Comparison of ENCODE assay signal across 17 cellular contexts in the genomic region with DNA sequence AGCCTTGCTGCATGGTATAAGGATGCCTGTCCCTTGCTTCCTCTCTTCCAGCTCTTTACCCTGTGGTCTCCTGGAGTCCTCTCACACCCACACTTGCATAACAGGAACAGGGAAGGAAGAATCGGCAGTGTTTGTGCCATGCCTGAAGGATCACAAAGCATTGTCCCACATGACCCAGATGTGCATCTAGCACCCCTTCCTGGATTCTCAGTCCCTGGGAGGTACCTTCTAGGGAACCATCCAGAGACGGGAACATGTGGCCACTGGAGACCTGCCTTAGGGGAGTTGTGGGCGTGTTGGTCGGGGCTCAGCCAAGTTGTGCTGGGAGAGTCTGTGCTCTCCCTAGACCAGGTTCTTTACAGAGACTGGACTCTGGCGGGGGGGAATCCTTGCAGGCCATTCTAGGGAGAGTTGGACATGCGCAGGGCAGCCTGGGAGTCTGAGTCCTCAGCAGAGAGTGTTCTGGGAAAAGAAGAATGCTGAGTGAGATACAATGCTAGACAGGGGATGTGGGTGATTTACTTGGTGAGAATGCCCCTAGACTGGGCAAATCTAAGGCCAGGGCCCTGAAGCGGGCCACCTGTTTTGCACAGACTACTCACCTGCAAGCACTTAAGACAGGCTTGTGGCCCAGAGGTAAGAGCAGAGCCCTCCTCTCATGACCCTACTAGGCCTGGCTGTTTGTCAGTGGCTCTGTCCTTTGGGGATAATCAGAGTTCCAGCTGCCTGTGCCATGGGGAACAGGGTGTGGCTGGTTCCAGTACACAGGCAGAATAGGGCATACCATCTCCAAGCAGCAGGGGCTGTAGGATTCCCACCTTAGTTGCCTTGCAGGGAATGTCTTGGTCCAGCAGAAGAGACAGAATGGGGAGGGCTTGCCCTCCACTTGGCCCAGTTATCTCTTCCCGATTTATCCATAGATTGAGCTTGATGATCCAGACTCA.
A peak's percentile ranks its signal among the peaks of the same experiment; 100 is the strongest.
DNase-seq lines count a peak whose midpoint lies in the region; ATAC-seq and TF ChIP-seq lines count a peak whose summit lies in the region.
"Had no signal": no experiment of that assay in that cellular context is flagged by ENCODE, and none has a peak within 500 bp of the region (broad histone marks: within the 10 kb centered on the region; RNA-seq: fewer than 3 reads in every experiment).

No MANE protein-coding gene starts in this region.

- H3K27ac Mint-ChIP-seq in neural progenitor cell: peak overlapping the region; percentile 92
- H3K27ac Mint-ChIP-seq: activated CD4-positive, alpha-beta memory T cell treated with anti-CD3 and anti-CD28 coated beads for 36 hours had no signal

- DNase-seq in H7 (peak; percentile 26), PC-9 (no peak), Right ventricle myocardium superior (no peak), neural progenitor cell (ENCODE audit: low spot score) (no peak), kidney glomerular epithelial cell (lab: John Stamatoyannopoulos, UW) (no peak), NCI-H146 treated with DMSO at 0.1 percent for 48 hours (lab: John Stamatoyannopoulos, UW; ENCODE audit: unreplicated experiment) (no peak)
- DNase-seq: activated CD4-positive, alpha-beta memory T cell treated with anti-CD3 and anti-CD28 coated beads for 36 hours; amygdala; gastrocnemius medialis; NCI-H1694; NCI-H510A treated with DMSO at 0.1 percent for 48 hours; PC-3; right lobe of liver; stimulated activated CD4-positive, alpha-beta T cell treated with anti-CD3 and anti-CD28 coated beads, Interleukin-2, amount 100 ng/mL, for 48 hours had no signal

- H3K27me3 Mint-ChIP-seq in neural progenitor cell (ENCODE audit: insufficient read depth, low read depth): peaks cover 5% of the 10 kb centered on the region
- H3K27me3 Mint-ChIP-seq: activated CD4-positive, alpha-beta memory T cell treated with anti-CD3 and anti-CD28 coated beads for 36 hours had no signal

- no peaks in the 10 kb centered on the region for H3K9me3 Mint-ChIP-seq in neural progenitor cell
- H3K9me3 Mint-ChIP-seq: activated CD4-positive, alpha-beta memory T cell treated with anti-CD3 and anti-CD28 coated beads for 36 hours had no signal

- H3K4me2 ChIP-seq in PC-9: peak overlapping the region; percentile 69; the same call in 1 of the 2 replicates
- peak overlapping the region; percentile 53 for H3K4me2 ChIP-seq in neural progenitor cell

- H3K9me2 ChIP-seq in PC-9 (ENCODE audit: insufficient read depth): no peaks in the 10 kb centered on the region

- TF ChIP-seq CTCF in PC-9 (conservative IDR thresholded peaks at IDR 0.05): no peak
- no peak for TF ChIP-seq CTCF in neural progenitor cell (IDR thresholded peaks at IDR 0.05)

- H3K27ac ChIP-seq in PC-9 (peak overlapping the region; percentile 88; the same call in 1 of the 2 replicates), neural progenitor cell (no peak overlapping the region)
- H3K27ac ChIP-seq: gastrocnemius medialis, right lobe of liver had no signal

- H3F3A ChIP-seq in PC-9 (ENCODE audit: insufficient read depth, low read depth): peaks cover 12% of the 10 kb centered on the region
- H3F3A ChIP-seq in neural progenitor cell (ENCODE audit: low read depth): peaks cover 38% of the 10 kb centered on the region

- no TSS peak for BruUV-seq in PC-9 (replicated peaks; lab: Mats Ljungman, UMichigan)

- H3K9ac ChIP-seq in neural progenitor cell: no peak overlapping the region

- CTCF ChIA-PET in PC-9 (lab: Charles Lee): no interaction called here

- H3K79me2 ChIP-seq in PC-9 (ENCODE audit: low read depth) (no peaks in the 10 kb centered on the region), neural progenitor cell (ENCODE audit: low read depth) (no peaks in the 10 kb centered on the region)

- peaks cover 60% of the 10 kb centered on the region for H3K4me1 Mint-ChIP-seq in neural progenitor cell

- no peaks in the 10 kb centered on the region for H3K36me3 Mint-ChIP-seq in neural progenitor cell

- H3K27me3 ChIP-seq in H7 (ENCODE audit: control insufficient read depth, insufficient read depth, low read length): no peaks in the 10 kb centered on the region
- H3K27me3 ChIP-seq in PC-9 (ENCODE audit: insufficient read depth, low read depth): no peaks in the 10 kb centered on the region
- H3K27me3 ChIP-seq in neural progenitor cell: no peaks in the 10 kb centered on the region
- H3K27me3 ChIP-seq: gastrocnemius medialis, right lobe of liver had no signal

- H3K4me3 Mint-ChIP-seq in neural progenitor cell: no peak overlapping the region
- H3K4me3 Mint-ChIP-seq: activated CD4-positive, alpha-beta memory T cell treated with anti-CD3 and anti-CD28 coated beads for 36 hours had no signal

- intact Hi-C loops in PC-9 (cut with micrococcal nuclease; ENCODE audit: unreplicated experiment): loop anchor here (5.0 to 10.0 kb wide), 2 partner anchors 88 to 139 kb away; no protein-coding TSS in a partner anchor
- intact Hi-C loops in Right ventricle myocardium superior (cut with DNase I): no loop called here

- no peaks in the 10 kb centered on the region for H3K36me3 ChIP-seq in H7 (replicated peaks; ENCODE audit: control insufficient read depth, insufficient read depth, low read length)
- no peaks in the 10 kb centered on the region for H3K36me3 ChIP-seq in PC-9 (ENCODE audit: low read depth)
- H3K36me3 ChIP-seq in neural progenitor cell: no peaks in the 10 kb centered on the region
- H3K36me3 ChIP-seq: gastrocnemius medialis, right lobe of liver had no signal

- H2AFZ ChIP-seq in PC-9: no peak overlapping the region
- H2AFZ ChIP-seq in neural progenitor cell (replicated peaks): no peak overlapping the region

- POLR2A ChIA-PET in PC-9 (lab: Charles Lee; ENCODE audit: unreplicated experiment): interaction anchor here (0.6 kb wide), 1 partner anchor 314 kb away, joined by 8 read pairs; no protein-coding TSS in a partner anchor

- H4K20me1 ChIP-seq in PC-9 (ENCODE audit: insufficient read depth): no peaks in the 10 kb centered on the region
- H4K20me1 ChIP-seq in neural progenitor cell (ENCODE audit: low read depth): peaks cover 7% of the 10 kb centered on the region

- no peaks in the 10 kb centered on the region for H3K9me3 ChIP-seq in PC-9 (ENCODE audit: insufficient read depth, low read depth)
- H3K9me3 ChIP-seq in neural progenitor cell (ENCODE audit: low read depth): no peaks in the 10 kb centered on the region
- H3K9me3 ChIP-seq: gastrocnemius medialis, right lobe of liver had no signal

- H3K4me3 ChIP-seq in H7 (ENCODE audit: insufficient read depth, low read depth, low read length) (no peak overlapping the region), PC-9 (no peak overlapping the region), neural progenitor cell (no peak overlapping the region)
- H3K4me3 ChIP-seq: gastrocnemius medialis, GM12878, right lobe of liver had no signal

- peaks cover 32% of the 10 kb centered on the region for H3K4me1 ChIP-seq in PC-9 (replicated peaks; ENCODE audit: insufficient read depth)
- H3K4me1 ChIP-seq in neural progenitor cell: peaks cover 66% of the 10 kb centered on the region

- ATAC-seq in Right ventricle myocardium superior (ENCODE audit: poor library complexity) (peak; percentile 35), GM18873 (IDR thresholded peaks at IDR 0.05; ENCODE audit: low FRiP score, unreplicated experiment) (no peak), GM19351 (IDR thresholded peaks at IDR 0.05; ENCODE audit: unreplicated experiment) (no peak)
- ATAC-seq: GM12878, PC-3 had no signal
